ENCODE assay signal across 28 cellular contexts in genomic region chr5:168204165-168204564, GRCh38.
"Had no signal": no experiment of that assay in that cellular context is flagged by ENCODE, and none has a peak within 500 bp of the region (broad histone marks: within the 10 kb centered on the region; RNA-seq: fewer than 3 reads in every experiment).

No MANE protein-coding gene starts in this region.

- H3K4me1 ChIP-seq: pancreas, prostate gland, stomach, testis, transverse colon, upper lobe of left lung had no signal

- ATAC-seq: naive thymus-derived CD8-positive, alpha-beta T cell; pancreas; right cardiac atrium; sciatic nerve; stimulated activated memory B cell treated with anti-CD40 and anti-IgM and Interleukin-4, amounts not matched to agents 10 μg/mL and 1 μg/mL and 100 μg/mL, for 72 hours; stimulated activated naive CD8-positive, alpha-beta T cell treated with anti-CD3 and anti-CD28 coated beads, Interleukin-15, Interleukin-2, amounts not matched to agents 100 U/mL and 50 U/mL, for 24 hours had no signal

- H3K4me3 ChIP-seq: left ventricle myocardium inferior, lung, pancreas, prostate gland, stomach, testis, thyroid gland, transverse colon, upper lobe of left lung, vagina had no signal

- H3K27me3 ChIP-seq: pancreas, stomach, testis, thyroid gland, transverse colon, upper lobe of left lung, vagina had no signal

- DNase-seq: hippocampal formation; islet precursor cell; left ventricle myocardium inferior; naive thymus-derived CD8-positive, alpha-beta T cell; nucleus accumbens; pancreas; posterior cingulate gyrus; retina; right cardiac atrium; small intestine; stimulated activated CD4-positive, alpha-beta T cell treated with anti-CD3 and anti-CD28 coated beads, Interleukin-1b, Interleukin-23, amount 100 ng/mL, for 48 hours; stimulated activated CD4-positive, alpha-beta T cell treated with anti-CD3 and anti-CD28 coated beads, Interleukin-2, amount 100 ng/mL, for 48 hours; stimulated activated CD4-positive, alpha-beta T cell treated with anti-CD3 and anti-CD28 coated beads, Interleukin-4, amount 100 ng/mL, for 4 hours; stimulated activated CD8-positive, alpha-beta memory T cell treated with anti-CD3 and anti-CD28 coated beads, Interleukin-4, amount 100 ng/mL, for 48 hours; stimulated activated naive CD8-positive, alpha-beta T cell treated with anti-CD3 and anti-CD28 coated beads, Interleukin-15, Interleukin-2, amounts not matched to agents 100 U/mL and 50 U/mL, for 24 hours; stomach; testis; thyroid gland; transverse colon had no signal

- H3K36me3 Mint-ChIP-seq: memory B cell; naive thymus-derived CD8-positive, alpha-beta T cell; stimulated activated memory B cell treated with anti-CD40 and anti-IgM and Interleukin-4, amounts not matched to agents 10 μg/mL and 1 μg/mL and 100 μg/mL, for 72 hours had no signal

- H3K27ac Mint-ChIP-seq: memory B cell; naive thymus-derived CD8-positive, alpha-beta T cell; nephron; stimulated activated memory B cell treated with anti-CD40 and anti-IgM and Interleukin-4, amounts not matched to agents 10 μg/mL and 1 μg/mL and 100 μg/mL, for 72 hours had no signal

- H3K4me3 Mint-ChIP-seq: memory B cell; naive thymus-derived CD8-positive, alpha-beta T cell; nephron; neural crest cell; stimulated activated memory B cell treated with anti-CD40 and anti-IgM and Interleukin-4, amounts not matched to agents 10 μg/mL and 1 μg/mL and 100 μg/mL, for 72 hours had no signal

- H3K36me3 ChIP-seq: pancreas, prostate gland, stomach, thyroid gland, transverse colon, upper lobe of left lung, vagina had no signal

- H3K9me3 Mint-ChIP-seq: memory B cell; naive thymus-derived CD8-positive, alpha-beta T cell; nephron; neural crest cell; stimulated activated memory B cell treated with anti-CD40 and anti-IgM and Interleukin-4, amounts not matched to agents 10 μg/mL and 1 μg/mL and 100 μg/mL, for 72 hours had no signal

- H3K27me3 Mint-ChIP-seq: stimulated activated memory B cell treated with anti-CD40 and anti-IgM and Interleukin-4, amounts not matched to agents 10 μg/mL and 1 μg/mL and 100 μg/mL, for 72 hours had no signal

- H3K4me1 Mint-ChIP-seq: memory B cell; naive thymus-derived CD8-positive, alpha-beta T cell; nephron; stimulated activated memory B cell treated with anti-CD40 and anti-IgM and Interleukin-4, amounts not matched to agents 10 μg/mL and 1 μg/mL and 100 μg/mL, for 72 hours had no signal

- H3K9me3 ChIP-seq: left ventricle myocardium inferior, pancreas, prostate gland, stomach, testis, thyroid gland, transverse colon, upper lobe of left lung, vagina had no signal

- H3K27ac ChIP-seq: left ventricle myocardium inferior, pancreas, prostate gland, stomach, testis, transverse colon, upper lobe of left lung, vagina had no signal
